Comparison of ENCODE assay signal across 1 cellular context in genomic region chr3:188021041-188021440, GRCh38.
TF ChIP-seq lines count a peak whose summit lies in the region.

No MANE protein-coding gene starts in this region.

TF ChIP-seq in GM23338, 12 proteins besides CTCF, POLR2A, EP300 and RAD21 (continued from another document):
- TF ChIP-seq ZNF462 (CRISPR knock-in tag; IDR thresholded peaks at IDR 0.05) (no peak), REST (IDR thresholded peaks at IDR 0.05; ENCODE audit: unreplicated experiment) (no peak), ETS1 (IDR thresholded peaks at IDR 0.05) (no peak), EZH2phosphoT487 (IDR thresholded peaks at IDR 0.05; ENCODE audit: unreplicated experiment) (no peak), POLR2AphosphoS5 (IDR thresholded peaks at IDR 0.05; ENCODE audit: low read depth) (no peak), EZH2 (IDR thresholded peaks at IDR 0.05; ENCODE audit: low read depth, unreplicated experiment) (no peak)
